In the genomic region with DNA sequence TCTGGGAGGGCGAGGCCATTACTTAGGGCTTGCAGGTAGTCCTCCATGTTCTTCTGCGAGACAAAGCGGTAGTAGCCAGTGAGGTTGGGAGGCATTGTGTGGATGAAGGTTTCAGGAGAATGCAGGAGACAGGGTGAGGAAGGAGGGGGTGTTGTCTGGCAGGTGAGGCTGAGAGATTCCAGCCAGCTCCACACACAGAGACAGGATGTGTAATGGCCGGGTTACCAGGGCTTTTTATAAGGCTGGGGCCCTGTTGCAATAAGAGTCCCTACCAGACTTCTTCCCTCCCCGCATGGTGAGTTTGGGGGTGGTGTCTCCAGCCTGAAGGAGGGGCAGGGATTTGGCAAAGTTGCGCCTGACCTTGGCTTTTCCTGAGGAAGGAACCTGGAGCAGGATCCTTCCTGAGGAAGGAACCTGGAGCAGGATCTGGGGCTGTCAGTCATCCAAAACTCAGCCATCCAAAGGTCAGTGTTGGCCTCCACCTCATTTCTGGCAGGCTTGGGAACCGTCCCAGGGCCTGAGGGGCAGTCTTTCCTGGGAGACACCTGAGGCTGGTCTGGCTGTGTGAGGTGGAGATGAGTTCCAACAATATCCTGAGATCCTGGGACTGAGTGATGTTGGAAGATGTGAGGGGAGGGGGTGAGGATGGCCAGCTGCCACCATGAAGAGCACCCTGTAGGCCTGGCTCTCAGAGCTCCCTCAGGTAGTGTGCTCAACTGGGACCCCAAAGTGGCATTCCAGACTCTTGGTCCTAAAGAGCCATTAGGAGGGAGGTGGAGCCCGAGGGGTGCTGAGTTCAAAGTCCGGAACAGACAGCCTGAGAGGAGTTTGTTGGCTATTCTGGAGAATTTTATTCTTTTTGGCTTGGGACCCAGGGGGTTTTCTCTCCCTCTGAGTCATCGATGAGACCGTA, we compare ENCODE assay signal across 1 cellular context.
TF ChIP-seq lines count a peak whose summit lies in the region.

A gene with protein sequence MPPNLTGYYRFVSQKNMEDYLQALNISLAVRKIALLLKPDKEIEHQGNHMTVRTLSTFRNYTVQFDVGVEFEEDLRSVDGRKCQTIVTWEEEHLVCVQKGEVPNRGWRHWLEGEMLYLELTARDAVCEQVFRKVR (minus strand): TSS at position 209 of the 913 bp plus-strand sequence. CDS start 114 bp downstream, at position 95.

TF ChIP-seq in K562, 482 proteins besides CTCF, POLR2A, EP300 and RAD21 (continued from another document and continues in another):
- TF ChIP-seq, protein P1, sequence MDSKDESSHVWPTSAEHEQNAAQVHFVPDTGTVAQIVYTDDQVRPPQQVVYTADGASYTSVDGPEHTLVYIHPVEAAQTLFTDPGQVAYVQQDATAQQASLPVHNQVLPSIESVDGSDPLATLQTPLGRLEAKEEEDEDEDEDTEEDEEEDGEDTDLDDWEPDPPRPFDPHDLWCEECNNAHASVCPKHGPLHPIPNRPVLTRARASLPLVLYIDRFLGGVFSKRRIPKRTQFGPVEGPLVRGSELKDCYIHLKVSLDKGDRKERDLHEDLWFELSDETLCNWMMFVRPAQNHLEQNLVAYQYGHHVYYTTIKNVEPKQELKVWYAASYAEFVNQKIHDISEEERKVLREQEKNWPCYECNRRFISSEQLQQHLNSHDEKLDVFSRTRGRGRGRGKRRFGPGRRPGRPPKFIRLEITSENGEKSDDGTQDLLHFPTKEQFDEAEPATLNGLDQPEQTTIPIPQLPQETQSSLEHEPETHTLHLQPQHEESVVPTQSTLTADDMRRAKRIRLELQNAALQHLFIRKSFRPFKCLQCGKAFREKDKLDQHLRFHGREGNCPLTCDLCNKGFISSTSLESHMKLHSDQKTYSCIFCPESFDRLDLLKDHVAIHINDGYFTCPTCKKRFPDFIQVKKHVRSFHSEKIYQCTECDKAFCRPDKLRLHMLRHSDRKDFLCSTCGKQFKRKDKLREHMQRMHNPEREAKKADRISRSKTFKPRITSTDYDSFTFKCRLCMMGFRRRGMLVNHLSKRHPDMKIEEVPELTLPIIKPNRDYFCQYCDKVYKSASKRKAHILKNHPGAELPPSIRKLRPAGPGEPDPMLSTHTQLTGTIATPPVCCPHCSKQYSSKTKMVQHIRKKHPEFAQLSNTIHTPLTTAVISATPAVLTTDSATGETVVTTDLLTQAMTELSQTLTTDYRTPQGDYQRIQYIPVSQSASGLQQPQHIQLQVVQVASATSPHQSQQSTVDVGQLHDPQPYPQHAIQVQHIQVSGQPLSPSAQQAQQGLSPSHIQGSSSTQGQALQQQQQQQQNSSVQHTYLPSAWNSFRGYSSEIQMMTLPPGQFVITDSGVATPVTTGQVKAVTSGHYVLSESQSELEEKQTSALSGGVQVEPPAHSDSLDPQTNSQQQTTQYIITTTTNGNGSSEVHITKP (IDR thresholded peaks at IDR 0.05; ENCODE audit: partially characterized antibody), result peak; percentile 50
- no peak for TF ChIP-seq BMI1 (IDR thresholded peaks at IDR 0.05; ENCODE audit: low read length)
- TF ChIP-seq ZNF232 (CRISPR knock-in tag; IDR thresholded peaks at IDR 0.05), result no peak
- TF ChIP-seq ZNF274 (IDR thresholded peaks at IDR 0.05; ENCODE audit: borderline replicate concordance, low read depth, low read length), result no peak
- TF ChIP-seq ZNF785 (CRISPR knock-in tag; IDR thresholded peaks at IDR 0.05), result no peak
- TF ChIP-seq TBP (optimal IDR thresholded peaks at IDR 0.05; ENCODE audit: low read depth, low read length), result peak; percentile 85
- peak; percentile 37; the same call in 1 of the 2 replicates for TF ChIP-seq CBFA2T3 (IDR thresholded peaks at IDR 0.05)
- TF ChIP-seq KDM1A (IDR thresholded peaks at IDR 0.05), result no peak
- TF ChIP-seq MTA2 (IDR thresholded peaks at IDR 0.05; ENCODE audit: low read depth), result no peak
- TF ChIP-seq ZEB2 (IDR thresholded peaks at IDR 0.05), result no peak
- peak; percentile 19; the same call in 1 of the 2 replicates for TF ChIP-seq NCOR1 (IDR thresholded peaks at IDR 0.05)
- peak; percentile 33; the same call in 1 of the 2 replicates for TF ChIP-seq PHF8 (IDR thresholded peaks at IDR 0.05; ENCODE audit: borderline replicate concordance, low read length)
- TF ChIP-seq ZNF695 (CRISPR knock-in tag; IDR thresholded peaks at IDR 0.05), result no peak
- TF ChIP-seq, protein P2, sequence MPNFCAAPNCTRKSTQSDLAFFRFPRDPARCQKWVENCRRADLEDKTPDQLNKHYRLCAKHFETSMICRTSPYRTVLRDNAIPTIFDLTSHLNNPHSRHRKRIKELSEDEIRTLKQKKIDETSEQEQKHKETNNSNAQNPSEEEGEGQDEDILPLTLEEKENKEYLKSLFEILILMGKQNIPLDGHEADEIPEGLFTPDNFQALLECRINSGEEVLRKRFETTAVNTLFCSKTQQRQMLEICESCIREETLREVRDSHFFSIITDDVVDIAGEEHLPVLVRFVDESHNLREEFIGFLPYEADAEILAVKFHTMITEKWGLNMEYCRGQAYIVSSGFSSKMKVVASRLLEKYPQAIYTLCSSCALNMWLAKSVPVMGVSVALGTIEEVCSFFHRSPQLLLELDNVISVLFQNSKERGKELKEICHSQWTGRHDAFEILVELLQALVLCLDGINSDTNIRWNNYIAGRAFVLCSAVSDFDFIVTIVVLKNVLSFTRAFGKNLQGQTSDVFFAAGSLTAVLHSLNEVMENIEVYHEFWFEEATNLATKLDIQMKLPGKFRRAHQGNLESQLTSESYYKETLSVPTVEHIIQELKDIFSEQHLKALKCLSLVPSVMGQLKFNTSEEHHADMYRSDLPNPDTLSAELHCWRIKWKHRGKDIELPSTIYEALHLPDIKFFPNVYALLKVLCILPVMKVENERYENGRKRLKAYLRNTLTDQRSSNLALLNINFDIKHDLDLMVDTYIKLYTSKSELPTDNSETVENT (CRISPR knock-in tag; IDR thresholded peaks at IDR 0.05), result no peak
- TF ChIP-seq DACH1 (IDR thresholded peaks at IDR 0.05; ENCODE audit: partially characterized antibody), result no peak
- no peak for TF ChIP-seq RAD51 (IDR thresholded peaks at IDR 0.05; ENCODE audit: borderline replicate concordance, low read depth)
- TF ChIP-seq TEAD4 (IDR thresholded peaks at IDR 0.05; ENCODE audit: low read length), result 0 out of 2 replicates have a peak, but pooled peaks have one; percentile 8
- no peak for TF ChIP-seq TEAD4 (CRISPR knock-in tag; IDR thresholded peaks at IDR 0.05; ENCODE audit: borderline replicate concordance)
- TF ChIP-seq MYNN (IDR thresholded peaks at IDR 0.05), result peak; percentile 100
- TF ChIP-seq MYNN (CRISPR knock-in tag; IDR thresholded peaks at IDR 0.05), result peak; percentile 95
- no peak for TF ChIP-seq MCM2 (IDR thresholded peaks at IDR 0.05; ENCODE audit: low read depth)
- no peak for TF ChIP-seq NFIX (CRISPR knock-in tag; IDR thresholded peaks at IDR 0.05; ENCODE audit: low read depth)
- no peak for TF ChIP-seq ZNF780A (CRISPR knock-in tag; IDR thresholded peaks at IDR 0.05)
- TF ChIP-seq SMAD4 (CRISPR knock-in tag; conservative IDR thresholded peaks at IDR 0.05), result peak; percentile 12; the same call in 1 of the 2 replicates
- no peak for TF ChIP-seq ATF1 (CRISPR knock-in tag; IDR thresholded peaks at IDR 0.05)
- TF ChIP-seq ATF1 (tag; IDR thresholded peaks at IDR 0.05), result no peak
- no peak for TF ChIP-seq GATAD2B (IDR thresholded peaks at IDR 0.05; ENCODE audit: borderline replicate concordance)
- peak; percentile 4 to 68 (median 11) for TF ChIP-seq YY1 (IDR thresholded peaks at IDR 0.05; ENCODE audit: borderline replicate concordance in 1 of 3, control insufficient read depth in 1 of 3, extremely low read depth in 1 of 3, insufficient read depth in 3 of 3, insufficient read length in 1 of 3, insufficient replicate concordance in 2 of 3, low read depth in 1 of 3, low read length in 2 of 3)
- TF ChIP-seq, protein P3, sequence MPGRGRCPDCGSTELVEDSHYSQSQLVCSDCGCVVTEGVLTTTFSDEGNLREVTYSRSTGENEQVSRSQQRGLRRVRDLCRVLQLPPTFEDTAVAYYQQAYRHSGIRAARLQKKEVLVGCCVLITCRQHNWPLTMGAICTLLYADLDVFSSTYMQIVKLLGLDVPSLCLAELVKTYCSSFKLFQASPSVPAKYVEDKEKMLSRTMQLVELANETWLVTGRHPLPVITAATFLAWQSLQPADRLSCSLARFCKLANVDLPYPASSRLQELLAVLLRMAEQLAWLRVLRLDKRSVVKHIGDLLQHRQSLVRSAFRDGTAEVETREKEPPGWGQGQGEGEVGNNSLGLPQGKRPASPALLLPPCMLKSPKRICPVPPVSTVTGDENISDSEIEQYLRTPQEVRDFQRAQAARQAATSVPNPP (IDR thresholded peaks at IDR 0.05; ENCODE audit: borderline replicate concordance, insufficient read depth, insufficient read length), result no peak
- peak; percentile 13; the same call in 1 of the 2 replicates for TF ChIP-seq TOE1 (IDR thresholded peaks at IDR 0.05; ENCODE audit: borderline replicate concordance)
- no peak for TF ChIP-seq TOE1 (CRISPR knock-in tag; IDR thresholded peaks at IDR 0.05; ENCODE audit: borderline replicate concordance, low read depth)
- no peak for TF ChIP-seq JUND (IDR thresholded peaks at IDR 0.05; ENCODE audit: borderline replicate concordance, low read depth, low read length)
- no peak for TF ChIP-seq JUND (tag; IDR thresholded peaks at IDR 0.05; ENCODE audit: borderline replicate concordance, low read depth, low read length)
- TF ChIP-seq NFIC (IDR thresholded peaks at IDR 0.05), result peak; percentile 41
- TF ChIP-seq ZNF282 (CRISPR knock-in tag; IDR thresholded peaks at IDR 0.05), result no peak
- TF ChIP-seq MAFK (IDR thresholded peaks at IDR 0.05; ENCODE audit: low read length), result no peak
- TF ChIP-seq ZBTB7A (IDR thresholded peaks at IDR 0.05; ENCODE audit: borderline replicate concordance, control insufficient read depth, low read depth, low read length), result 0 out of 2 replicates have a peak, but pooled peaks have one; percentile 34
- TF ChIP-seq RBBP5 (IDR thresholded peaks at IDR 0.05; ENCODE audit: borderline replicate concordance, insufficient read depth, low read length, poor library complexity, severe bottlenecking), result no peak
- TF ChIP-seq ZNF124 (CRISPR knock-in tag; IDR thresholded peaks at IDR 0.05), result no peak
- peak; percentile 73 for TF ChIP-seq SUPT5H (IDR thresholded peaks at IDR 0.05)
- no peak for TF ChIP-seq GTF2E2 (tag; IDR thresholded peaks at IDR 0.05)
- TF ChIP-seq GATA2 (CRISPR knock-in tag; IDR thresholded peaks at IDR 0.05), result no peak
- TF ChIP-seq, protein P4, sequence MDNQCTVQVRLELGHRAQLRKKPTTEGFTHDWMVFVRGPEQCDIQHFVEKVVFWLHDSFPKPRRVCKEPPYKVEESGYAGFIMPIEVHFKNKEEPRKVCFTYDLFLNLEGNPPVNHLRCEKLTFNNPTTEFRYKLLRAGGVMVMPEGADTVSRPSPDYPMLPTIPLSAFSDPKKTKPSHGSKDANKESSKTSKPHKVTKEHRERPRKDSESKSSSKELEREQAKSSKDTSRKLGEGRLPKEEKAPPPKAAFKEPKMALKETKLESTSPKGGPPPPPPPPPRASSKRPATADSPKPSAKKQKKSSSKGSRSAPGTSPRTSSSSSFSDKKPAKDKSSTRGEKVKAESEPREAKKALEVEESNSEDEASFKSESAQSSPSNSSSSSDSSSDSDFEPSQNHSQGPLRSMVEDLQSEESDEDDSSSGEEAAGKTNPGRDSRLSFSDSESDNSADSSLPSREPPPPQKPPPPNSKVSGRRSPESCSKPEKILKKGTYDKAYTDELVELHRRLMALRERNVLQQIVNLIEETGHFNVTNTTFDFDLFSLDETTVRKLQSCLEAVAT (IDR thresholded peaks at IDR 0.05), result 0 out of 4 replicates have a peak, but pooled peaks have one; percentile 14 to 15
- no peak for TF ChIP-seq ZNF24 (IDR thresholded peaks at IDR 0.05)
- no peak for TF ChIP-seq POLR2G (IDR thresholded peaks at IDR 0.05; ENCODE audit: low read depth, low read length)
- no peak for TF ChIP-seq PRMT5 (CRISPR knock-in tag; IDR thresholded peaks at IDR 0.05)
- no peak for TF ChIP-seq SAFB (IDR thresholded peaks at IDR 0.05; ENCODE audit: borderline replicate concordance, low read depth, low read length)
- TF ChIP-seq OTX1 (CRISPR knock-in tag; IDR thresholded peaks at IDR 0.05), result 0 out of 2 replicates have a peak, but pooled peaks have one; percentile 9
- peak; percentile 24; the same call in 1 of the 2 replicates for TF ChIP-seq ZFX (CRISPR knock-in tag; IDR thresholded peaks at IDR 0.05)
- no peak for TF ChIP-seq HOXB6 (CRISPR knock-in tag; IDR thresholded peaks at IDR 0.05; ENCODE audit: borderline replicate concordance)
- peak; percentile 33; the same call in 1 of the 2 replicates for TF ChIP-seq RFX1 (IDR thresholded peaks at IDR 0.05)
- no peak for TF ChIP-seq ZNF408 (CRISPR knock-in tag; IDR thresholded peaks at IDR 0.05; ENCODE audit: low read depth)
- TF ChIP-seq ZFP1 (CRISPR knock-in tag; IDR thresholded peaks at IDR 0.05), result no peak
- TF ChIP-seq KDM5B (IDR thresholded peaks at IDR 0.05; ENCODE audit: insufficient replicate concordance, low read depth, low read length), result peak; percentile 91
- TF ChIP-seq PHF20 (IDR thresholded peaks at IDR 0.05; ENCODE audit: partially characterized antibody), result no peak
- 0 out of 2 replicates have a peak, but pooled peaks have one; percentile 29 for TF ChIP-seq POLR2AphosphoS5 (IDR thresholded peaks at IDR 0.05; ENCODE audit: control insufficient read depth, insufficient read depth, low read depth, low read length)
- TF ChIP-seq, protein P5, sequence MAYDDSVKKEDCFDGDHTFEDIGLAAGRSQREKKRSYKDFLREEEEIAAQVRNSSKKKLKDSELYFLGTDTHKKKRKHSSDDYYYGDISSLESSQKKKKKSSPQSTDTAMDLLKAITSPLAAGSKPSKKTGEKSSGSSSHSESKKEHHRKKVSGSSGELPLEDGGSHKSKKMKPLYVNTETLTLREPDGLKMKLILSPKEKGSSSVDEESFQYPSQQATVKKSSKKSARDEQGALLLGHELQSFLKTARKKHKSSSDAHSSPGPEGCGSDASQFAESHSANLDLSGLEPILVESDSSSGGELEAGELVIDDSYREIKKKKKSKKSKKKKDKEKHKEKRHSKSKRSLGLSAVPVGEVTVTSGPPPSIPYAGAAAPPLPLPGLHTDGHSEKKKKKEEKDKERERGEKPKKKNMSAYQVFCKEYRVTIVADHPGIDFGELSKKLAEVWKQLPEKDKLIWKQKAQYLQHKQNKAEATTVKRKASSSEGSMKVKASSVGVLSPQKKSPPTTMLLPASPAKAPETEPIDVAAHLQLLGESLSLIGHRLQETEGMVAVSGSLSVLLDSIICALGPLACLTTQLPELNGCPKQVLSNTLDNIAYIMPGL (CRISPR knock-in tag; IDR thresholded peaks at IDR 0.05), result no peak
- TF ChIP-seq, protein P6, sequence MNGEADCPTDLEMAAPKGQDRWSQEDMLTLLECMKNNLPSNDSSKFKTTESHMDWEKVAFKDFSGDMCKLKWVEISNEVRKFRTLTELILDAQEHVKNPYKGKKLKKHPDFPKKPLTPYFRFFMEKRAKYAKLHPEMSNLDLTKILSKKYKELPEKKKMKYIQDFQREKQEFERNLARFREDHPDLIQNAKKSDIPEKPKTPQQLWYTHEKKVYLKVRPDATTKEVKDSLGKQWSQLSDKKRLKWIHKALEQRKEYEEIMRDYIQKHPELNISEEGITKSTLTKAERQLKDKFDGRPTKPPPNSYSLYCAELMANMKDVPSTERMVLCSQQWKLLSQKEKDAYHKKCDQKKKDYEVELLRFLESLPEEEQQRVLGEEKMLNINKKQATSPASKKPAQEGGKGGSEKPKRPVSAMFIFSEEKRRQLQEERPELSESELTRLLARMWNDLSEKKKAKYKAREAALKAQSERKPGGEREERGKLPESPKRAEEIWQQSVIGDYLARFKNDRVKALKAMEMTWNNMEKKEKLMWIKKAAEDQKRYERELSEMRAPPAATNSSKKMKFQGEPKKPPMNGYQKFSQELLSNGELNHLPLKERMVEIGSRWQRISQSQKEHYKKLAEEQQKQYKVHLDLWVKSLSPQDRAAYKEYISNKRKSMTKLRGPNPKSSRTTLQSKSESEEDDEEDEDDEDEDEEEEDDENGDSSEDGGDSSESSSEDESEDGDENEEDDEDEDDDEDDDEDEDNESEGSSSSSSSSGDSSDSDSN (IDR thresholded peaks at IDR 0.05; ENCODE audit: borderline replicate concordance in 1 of 2, low read depth in 2 of 2, low read length in 2 of 2), result peak in 1 of 2 experiments; percentile 60; a peak in 1 of 4 replicates
